Comparison of ENCODE assay signal across 36 cellular contexts in the genomic region with DNA sequence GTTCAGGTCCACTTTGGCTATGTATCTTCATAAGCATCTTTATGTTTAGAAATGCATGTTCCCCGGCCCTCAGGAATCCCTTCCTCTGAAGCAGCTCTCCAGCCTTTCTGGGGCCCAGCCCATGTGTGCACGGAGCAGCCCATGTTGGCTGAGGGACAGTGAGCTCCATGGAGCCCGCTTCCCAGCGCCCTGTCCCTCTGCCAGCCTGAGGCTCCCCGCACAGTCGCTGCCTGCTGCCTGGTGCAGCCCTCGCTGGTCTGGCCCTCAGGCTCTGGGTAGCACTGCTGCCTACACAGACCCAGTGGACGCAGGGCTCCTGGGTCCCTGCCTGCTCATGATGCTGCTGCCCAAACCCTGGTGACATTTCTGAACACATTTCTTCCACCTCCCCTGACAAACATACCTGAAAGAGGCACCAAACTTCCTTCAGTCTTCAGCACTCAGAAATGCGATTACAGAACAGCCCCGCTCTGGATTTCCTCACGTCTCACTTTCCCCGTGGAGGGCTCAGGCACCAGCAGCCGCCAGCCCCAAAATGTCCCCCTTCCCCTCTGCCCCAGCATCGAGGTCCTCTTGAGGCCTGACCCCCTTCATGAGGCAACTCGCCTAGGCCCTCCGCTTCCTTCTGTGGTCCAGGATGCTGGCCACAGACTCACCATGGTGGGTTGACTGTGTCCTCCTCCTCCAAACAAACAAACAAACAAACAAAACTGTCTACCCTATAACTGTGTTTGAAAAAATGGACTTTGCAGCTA. TPM values are rescaled to one million over a fixed set of nuclear protein-coding genes. Genes with fewer than 3 reads are reported as not detected.
"Had no signal": no experiment of that assay in that cellular context is flagged by ENCODE, and none has a peak within 500 bp of the region (broad histone marks: within the 10 kb centered on the region; RNA-seq: fewer than 3 reads in every experiment).

No MANE protein-coding gene starts in this region.

- H3K27ac Mint-ChIP-seq: activated B cell treated with CpG ODN at 0.5 μM for 24 hours; activated CD4-positive, alpha-beta memory T cell treated with anti-CD3 and anti-CD28 coated beads for 36 hours; activated CD4-positive, alpha-beta T cell treated with anti-CD3 and anti-CD28 coated beads for 36 hours; activated CD4-positive, alpha-beta T cell treated with anti-CD3 and anti-CD28 coated beads, Interleukin-2, amount 10 ng/mL, durations not matched to agents 7 days and 5 days; activated CD8-positive, alpha-beta T cell treated with anti-CD3 and anti-CD28 coated beads for 36 hours; activated naive CD4-positive, alpha-beta T cell treated with anti-CD3 and anti-CD28 coated beads for 36 hours; activated naive CD4-positive, alpha-beta T cell treated with anti-CD3 and anti-CD28 coated beads, Interleukin-2, amount 50 U/mL, for 72 hours; activated naive CD8-positive, alpha-beta T cell treated with anti-CD3 and anti-CD28 coated beads for 36 hours; activated T-cell treated with anti-CD3 and anti-CD28 coated beads, Interleukin-2, amount 50 U/mL, for 72 hours; activated T-helper 1 cell treated with anti-CD3 and anti-CD28 coated beads, Interleukin-12 subunit alpha, Interleukin-12 subunit beta, Interleukin-2, Interleukin-4 antibody, amounts not matched to agents 30 ng/mL and 10 ng/mL and 1 ng/mL, durations not matched to agents 14 hours and 24 hours and 36 hours; activated T-helper 17 cell treated with anti-CD3 and anti-CD28 coated beads, Interleukin-2, amount 50 U/mL, for 72 hours; T-helper 1 cell treated with Interleukin-12 subunit alpha and Interleukin-12 subunit beta and Interleukin-4 antibody, amounts not matched to agents 30 μg/mL and 1 μg/mL, for 36 hours; T-helper 2 cell treated with Interferon-gamma antibody and Interleukin-4, amounts not matched to agents 5 μg/mL and 100 μg/mL, for 36 hours had no signal

- H3K4me3 ChIP-seq: adrenal gland, body of pancreas, breast epithelium had no signal

- H3K9me3 Mint-ChIP-seq: activated B cell treated with CpG ODN at 0.5 μM for 24 hours; activated CD4-positive, alpha-beta memory T cell treated with anti-CD3 and anti-CD28 coated beads for 36 hours; activated CD4-positive, alpha-beta T cell treated with anti-CD3 and anti-CD28 coated beads, Interleukin-2, amount 10 ng/mL, durations not matched to agents 7 days and 5 days; activated CD8-positive, alpha-beta T cell treated with anti-CD3 and anti-CD28 coated beads for 36 hours; activated naive CD4-positive, alpha-beta T cell treated with anti-CD3 and anti-CD28 coated beads for 36 hours; activated naive CD4-positive, alpha-beta T cell treated with anti-CD3 and anti-CD28 coated beads, Interleukin-2, amount 50 U/mL, for 72 hours; activated naive CD8-positive, alpha-beta T cell treated with anti-CD3 and anti-CD28 coated beads for 36 hours; activated T-cell treated with anti-CD3 and anti-CD28 coated beads, Interleukin-2, amount 50 U/mL, for 4 hours; activated T-cell treated with anti-CD3 and anti-CD28 coated beads, Interleukin-2, amount 50 U/mL, for 72 hours; activated T-helper 1 cell treated with anti-CD3 and anti-CD28 coated beads, Interleukin-12 subunit alpha, Interleukin-12 subunit beta, Interleukin-2, Interleukin-4 antibody, amounts not matched to agents 30 ng/mL and 10 ng/mL and 1 ng/mL, durations not matched to agents 14 hours and 24 hours and 36 hours; activated T-helper 17 cell treated with anti-CD3 and anti-CD28 coated beads, Interleukin-2, amount 50 U/mL, for 72 hours; T-helper 1 cell treated with Interleukin-12 subunit alpha and Interleukin-12 subunit beta and Interleukin-4 antibody, amounts not matched to agents 30 μg/mL and 1 μg/mL, for 36 hours; T-helper 2 cell treated with Interferon-gamma antibody and Interleukin-4, amounts not matched to agents 5 μg/mL and 100 μg/mL, for 36 hours had no signal

- H3K4me3 Mint-ChIP-seq: activated B cell treated with CpG ODN at 0.5 μM for 24 hours; activated CD4-positive, alpha-beta memory T cell treated with anti-CD3 and anti-CD28 coated beads for 36 hours; activated CD4-positive, alpha-beta T cell treated with anti-CD3 and anti-CD28 coated beads for 36 hours; activated CD4-positive, alpha-beta T cell treated with anti-CD3 and anti-CD28 coated beads, Interleukin-2, amount 10 ng/mL, durations not matched to agents 7 days and 5 days; activated CD8-positive, alpha-beta T cell treated with anti-CD3 and anti-CD28 coated beads for 36 hours; activated naive CD4-positive, alpha-beta T cell treated with anti-CD3 and anti-CD28 coated beads for 36 hours; activated naive CD8-positive, alpha-beta T cell treated with anti-CD3 and anti-CD28 coated beads for 36 hours; activated T-cell treated with anti-CD3 and anti-CD28 coated beads, Interleukin-2, amount 50 U/mL, for 4 hours; activated T-cell treated with anti-CD3 and anti-CD28 coated beads, Interleukin-2, amount 50 U/mL, for 72 hours; activated T-helper 1 cell treated with anti-CD3 and anti-CD28 coated beads, Interleukin-12 subunit alpha, Interleukin-12 subunit beta, Interleukin-2, Interleukin-4 antibody, amounts not matched to agents 30 ng/mL and 10 ng/mL and 1 ng/mL, durations not matched to agents 14 hours and 24 hours and 36 hours; activated T-helper 17 cell treated with anti-CD3 and anti-CD28 coated beads, Interleukin-2, amount 50 U/mL, for 72 hours; T-helper 1 cell treated with Interleukin-12 subunit alpha and Interleukin-12 subunit beta and Interleukin-4 antibody, amounts not matched to agents 30 μg/mL and 1 μg/mL, for 36 hours; T-helper 2 cell treated with Interferon-gamma antibody and Interleukin-4, amounts not matched to agents 5 μg/mL and 100 μg/mL, for 36 hours had no signal

- H3K36me3 ChIP-seq: adrenal gland, brain microvascular endothelial cell, breast epithelium had no signal

- H3K36me3 Mint-ChIP-seq: activated CD4-positive, alpha-beta memory T cell treated with anti-CD3 and anti-CD28 coated beads for 36 hours; activated naive CD4-positive, alpha-beta T cell treated with anti-CD3 and anti-CD28 coated beads, Interleukin-2, amount 50 U/mL, for 72 hours; activated naive CD8-positive, alpha-beta T cell treated with anti-CD3 and anti-CD28 coated beads for 36 hours had no signal

- DNase-seq: activated B cell treated with CpG ODN at 0.5 μM for 24 hours; activated CD4-positive, alpha-beta memory T cell treated with anti-CD3 and anti-CD28 coated beads for 36 hours; activated CD4-positive, alpha-beta T cell treated with anti-CD3 and anti-CD28 coated beads for 1 hour; activated CD4-positive, alpha-beta T cell treated with anti-CD3 and anti-CD28 coated beads for 36 hours; activated CD4-positive, alpha-beta T cell treated with anti-CD3 and anti-CD28 coated beads for 48 hours; activated CD4-positive, alpha-beta T cell treated with anti-CD3 and anti-CD28 coated beads, Interleukin-2, amount 10 ng/mL, durations not matched to agents 7 days and 5 days; activated CD8-positive, alpha-beta memory T cell treated with anti-CD3 and anti-CD28 coated beads, Interleukin-2, amount 50 U/mL, for 4 hours; activated CD8-positive, alpha-beta T cell treated with anti-CD3 and anti-CD28 coated beads for 36 hours; activated effector memory CD4-positive, alpha-beta T cell treated with anti-CD3 and anti-CD28 coated beads, Interleukin-2, amount 50 U/mL, for 16 hours; activated gamma-delta T cell treated with Interleukin-2 at 50 U/mL for 16 hours; activated naive CD4-positive, alpha-beta T cell; activated naive CD4-positive, alpha-beta T cell treated with anti-CD3 and anti-CD28 coated beads for 36 hours; activated naive CD4-positive, alpha-beta T cell treated with anti-CD3 and anti-CD28 coated beads, Interleukin-2, amount 50 U/mL, for 16 hours; activated naive CD8-positive, alpha-beta T cell treated with anti-CD3 and anti-CD28 coated beads for 36 hours; activated T-cell treated with anti-CD3 and anti-CD28 coated beads for 4 hours; activated T-cell treated with anti-CD3 and anti-CD28 coated beads, Interleukin-2, amount 50 U/mL, for 1 hour; activated T-cell treated with anti-CD3 and anti-CD28 coated beads, Interleukin-2, amount 50 U/mL, for 4 hours; activated T-cell treated with anti-CD3 and anti-CD28 coated beads, Interleukin-2, amount 50 U/mL, for 72 hours; adrenal gland; amniotic stem cell; aorta; body of pancreas; brain microvascular endothelial cell; central memory CD4-positive, alpha-beta T cell; T-helper 1 cell; T-helper 2 cell; T-helper 9 cell had no signal

- H3K27ac ChIP-seq: adrenal gland, body of pancreas, brain microvascular endothelial cell, breast epithelium, VCaP had no signal

- H3K27me3 ChIP-seq: body of pancreas, brain microvascular endothelial cell had no signal

- H3K9me3 ChIP-seq: adrenal gland, body of pancreas, breast epithelium had no signal

- H3K4me1 ChIP-seq: adrenal gland, breast epithelium had no signal

- H3K4me1 Mint-ChIP-seq: activated CD4-positive, alpha-beta T cell treated with anti-CD3 and anti-CD28 coated beads for 36 hours; activated naive CD8-positive, alpha-beta T cell treated with anti-CD3 and anti-CD28 coated beads for 36 hours; activated T-helper 17 cell treated with anti-CD3 and anti-CD28 coated beads, Interleukin-2, amount 50 U/mL, for 72 hours had no signal

- ATAC-seq: activated CD4-positive, alpha-beta T cell treated with anti-CD3 and anti-CD28 coated beads for 36 hours; activated CD4-positive, CD25-positive, alpha-beta regulatory T cell treated with anti-CD3 and anti-CD28 coated beads, Interleukin-2, amount 50 U/mL, for 24 hours; activated CD8-positive, alpha-beta T cell treated with anti-CD3 and anti-CD28 coated beads for 36 hours; activated naive CD4-positive, alpha-beta T cell treated with anti-CD3 and anti-CD28 coated beads, Interleukin-2, amount 50 U/mL, for 72 hours; activated T-cell treated with anti-CD3 and anti-CD28 coated beads, Interleukin-2, amount 50 U/mL, for 4 hours; activated T-cell treated with anti-CD3 and anti-CD28 coated beads, Interleukin-2, amount 50 U/mL, for 72 hours; activated T-helper 17 cell treated with anti-CD3 and anti-CD28 coated beads, Interleukin-2, amount 50 U/mL, for 72 hours; body of pancreas had no signal

RNA-seq across cellular contexts. Expression of gene TCERG1L, which starts 5.0 kb away (rescaled TPM):
- total RNA-seq: activated B cell treated with CpG ODN at 0.5 μM for 24 hours; activated CD4-positive, alpha-beta memory T cell treated with anti-CD3 and anti-CD28 coated beads for 36 hours; activated CD4-positive, alpha-beta T cell treated with anti-CD3 and anti-CD28 coated beads, Interleukin-2, amount 10 ng/mL, durations not matched to agents 7 days and 5 days; activated CD8-positive, alpha-beta T cell treated with anti-CD3 and anti-CD28 coated beads for 36 hours; aorta; cardiac septum had no signal
- polyA plus RNA-seq: aorta had no signal
